ENCODE assay signal across 7 cellular contexts in the genomic region with DNA sequence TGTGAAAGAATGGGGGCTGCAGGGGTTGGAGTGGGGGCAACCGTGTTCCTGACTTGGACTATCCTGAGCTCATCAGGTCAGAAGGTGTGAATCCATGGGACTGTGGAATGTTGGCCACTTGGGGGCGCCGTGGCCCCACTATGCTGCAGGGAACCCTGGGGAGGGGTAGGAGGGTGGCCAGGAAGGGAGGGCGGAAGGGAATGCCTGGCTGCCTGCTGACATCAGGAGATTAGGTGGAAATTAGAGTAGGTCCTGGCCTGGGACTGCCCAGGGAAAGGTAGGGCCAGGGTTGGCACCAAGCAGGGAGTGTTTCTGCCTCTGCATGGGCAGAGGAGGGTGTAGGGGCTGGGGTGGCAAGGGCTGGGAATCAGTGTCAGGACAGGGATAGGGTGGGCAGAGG.
DNase-seq lines count a peak whose midpoint lies in the region; ATAC-seq and TF ChIP-seq lines count a peak whose summit lies in the region.

No MANE protein-coding gene starts in this region.

- TF ChIP-seq CTCF in GM12865 (IDR thresholded peaks at IDR 0.05; ENCODE audit: insufficient read depth, low read depth, low read length, missing control alignments) (peak; percentile 41), foreskin keratinocyte (conservative IDR thresholded peaks at IDR 0.05) (peak; percentile 64)

- no peak overlapping the region for H3K4me3 ChIP-seq in GM12865 (ENCODE audit: low read depth, low read length)

- DNase-seq in GM12865 (ENCODE audit: low read depth) (peak; percentile 10), HT-29 (ENCODE audit: low spot score) (peak; percentile 52), foreskin keratinocyte (peak in 1 of 2 donors; percentile 30), cortex of kidney (lab: John Stamatoyannopoulos, UW) (no peak)
- DNase-seq in activated CD4-positive, alpha-beta T cell treated with anti-CD3 and anti-CD28 coated beads, Interleukin-2, amount 50 U/mL, for 48 hours = peak; percentile 57 to 72
- DNase-seq in stimulated activated CD4-positive, alpha-beta T cell treated with anti-CD3 and anti-CD28 coated beads, Interleukin-4, amount 100 ng/mL, for 1 hour = peak; percentile 55

- no peak overlapping the region for H3K27ac ChIP-seq in foreskin keratinocyte

- no peaks in the 10 kb centered on the region for H3K4me1 ChIP-seq in foreskin keratinocyte

- ATAC-seq in foreskin keratinocyte (peak; percentile 74), HG03175 (IDR thresholded peaks at IDR 0.05; ENCODE audit: unreplicated experiment) (no peak)

- H3K27me3 ChIP-seq in foreskin keratinocyte = peaks cover 3% of the 10 kb centered on the region
